23 cellular contexts compared by ENCODE assay signal in the genomic region with DNA sequence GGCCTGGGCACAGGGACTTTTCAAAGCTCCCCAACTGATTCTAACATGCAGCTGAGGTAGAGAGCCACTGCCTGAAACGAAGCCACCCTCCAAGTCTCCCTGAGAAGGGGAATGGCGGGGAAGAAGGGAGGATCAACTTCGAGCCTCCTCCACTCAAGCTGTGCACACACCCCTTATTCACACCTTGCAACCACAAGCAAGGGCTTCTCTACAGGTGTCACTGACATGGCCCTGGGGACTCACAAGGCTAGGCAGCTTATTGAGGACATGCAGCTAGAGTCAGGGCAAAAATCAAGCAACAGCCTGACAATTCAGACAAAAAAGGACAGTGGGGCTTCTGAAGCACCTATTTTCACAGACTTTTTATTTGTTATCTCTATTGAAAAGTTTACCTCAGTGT.
"Had no signal": no experiment of that assay in that cellular context is flagged by ENCODE, and none has a peak within 500 bp of the region (broad histone marks: within the 10 kb centered on the region; RNA-seq: fewer than 3 reads in every experiment).

No MANE protein-coding gene starts in this region.

- ATAC-seq: esophagus mucosa; foreskin keratinocyte; gastroesophageal sphincter; heart left ventricle; left cardiac atrium; left lung; mucosa of descending colon; sciatic nerve; stimulated activated memory B cell treated with anti-CD40 and anti-IgM and Interleukin-4, amounts not matched to agents 10 μg/mL and 1 μg/mL and 100 μg/mL, for 72 hours had no signal

- H3K4me1 Mint-ChIP-seq: mesothelial cell of epicardium; naive B cell; stimulated activated memory B cell treated with anti-CD40 and anti-IgM and Interleukin-4, amounts not matched to agents 10 μg/mL and 1 μg/mL and 100 μg/mL, for 72 hours had no signal

- H3K27ac Mint-ChIP-seq: endodermal cell; mesothelial cell of epicardium; stimulated activated memory B cell treated with anti-CD40 and anti-IgM and Interleukin-4, amounts not matched to agents 10 μg/mL and 1 μg/mL and 100 μg/mL, for 72 hours; stimulated activated naive CD8-positive, alpha-beta T cell treated with anti-CD3 and anti-CD28 coated beads, Interleukin-15, Interleukin-2, amounts not matched to agents 100 ng/mL and 50 ng/mL, for 24 hours had no signal

- H3K9me3 Mint-ChIP-seq: endodermal cell; mesothelial cell of epicardium; naive B cell; stimulated activated memory B cell treated with anti-CD40 and anti-IgM and Interleukin-4, amounts not matched to agents 10 μg/mL and 1 μg/mL and 100 μg/mL, for 72 hours; stimulated activated naive CD8-positive, alpha-beta T cell treated with anti-CD3 and anti-CD28 coated beads, Interleukin-15, Interleukin-2, amounts not matched to agents 100 ng/mL and 50 ng/mL, for 24 hours had no signal

- DNase-seq: central memory CD4-positive, alpha-beta T cell; colonic mucosa; dorsolateral prefrontal cortex; effector CD4-positive, alpha-beta T cell; endodermal cell; foreskin keratinocyte; heart left ventricle; hippocampal formation; left cardiac atrium; left lung; mesenchymal stem cell; mucosa of descending colon; naive B cell; stimulated activated CD4-positive, alpha-beta T cell treated with anti-CD3 and anti-CD28 coated beads, Interleukin-12 subunit alpha, Interleukin-12 subunit beta, amount 100 ng/mL, for 4 hours; stimulated activated CD4-positive, alpha-beta T cell treated with anti-CD3 and anti-CD28 coated beads, Interleukin-1b, Interleukin-23, amount 100 ng/mL, for 48 hours; stimulated activated CD4-positive, alpha-beta T cell treated with anti-CD3 and anti-CD28 coated beads, Interleukin-4, amount 100 ng/mL, for 24 hours; upper lobe of left lung had no signal

- H3K27me3 Mint-ChIP-seq: naive B cell; stimulated activated memory B cell treated with anti-CD40 and anti-IgM and Interleukin-4, amounts not matched to agents 10 μg/mL and 1 μg/mL and 100 μg/mL, for 72 hours; stimulated activated naive CD8-positive, alpha-beta T cell treated with anti-CD3 and anti-CD28 coated beads, Interleukin-15, Interleukin-2, amounts not matched to agents 100 ng/mL and 50 ng/mL, for 24 hours had no signal

- H3K4me3 Mint-ChIP-seq: endodermal cell; mesothelial cell of epicardium; naive B cell; stimulated activated memory B cell treated with anti-CD40 and anti-IgM and Interleukin-4, amounts not matched to agents 10 μg/mL and 1 μg/mL and 100 μg/mL, for 72 hours; stimulated activated naive CD8-positive, alpha-beta T cell treated with anti-CD3 and anti-CD28 coated beads, Interleukin-15, Interleukin-2, amounts not matched to agents 100 ng/mL and 50 ng/mL, for 24 hours had no signal

- H3K36me3 Mint-ChIP-seq: mesothelial cell of epicardium; naive B cell; stimulated activated memory B cell treated with anti-CD40 and anti-IgM and Interleukin-4, amounts not matched to agents 10 μg/mL and 1 μg/mL and 100 μg/mL, for 72 hours had no signal
